9 cellular contexts compared by ENCODE assay signal in genomic region chr6:33787336-33787953, GRCh38. TPM values are rescaled to one million over a fixed set of nuclear protein-coding genes. Genes with fewer than 3 reads are reported as not detected.
DNase-seq lines count a peak whose midpoint lies in the region; ATAC-seq and TF ChIP-seq lines count a peak whose summit lies in the region.
"Had no signal": no experiment of that assay in that cellular context is flagged by ENCODE, and none has a peak within 500 bp of the region (broad histone marks: within the 10 kb centered on the region; RNA-seq: fewer than 3 reads in every experiment).

No MANE protein-coding gene starts in this region.

- H3K4me2 ChIP-seq in skeletal muscle satellite cell (ENCODE audit: low read length), result peak overlapping the region; percentile 86

- H3K9me3 ChIP-seq in SK-N-MC (ENCODE audit: low read depth, low read length) (no peaks in the 10 kb centered on the region), skeletal muscle satellite cell (replicated peaks; ENCODE audit: low read length) (no peaks in the 10 kb centered on the region)

- peak overlapping the region; percentile 79 for H3K4me3 ChIP-seq in GM12875 (ENCODE audit: low read depth, low read length)
- peak overlapping the region; percentile 92 for H3K4me3 ChIP-seq in SK-N-MC
- H3K4me3 ChIP-seq in fibroblast of mammary gland (ENCODE audit: control insufficient read depth, low read depth, low read length), result peak overlapping the region; percentile 64
- H3K4me3 ChIP-seq in skeletal muscle satellite cell (ENCODE audit: low read length), result peak overlapping the region; percentile 82

- no peak overlapping the region for H3K27ac ChIP-seq in SK-N-MC

- H3K36me3 ChIP-seq in SK-N-MC (ENCODE audit: insufficient read depth, low read length) (peaks cover 35% of the 10 kb centered on the region), skeletal muscle satellite cell (ENCODE audit: insufficient read depth, low read length) (peaks cover 32% of the 10 kb centered on the region)

- no peak for TF ChIP-seq CTCF in GM12875 (IDR thresholded peaks at IDR 0.05; ENCODE audit: borderline replicate concordance, insufficient read depth, low read depth, low read length)
- TF ChIP-seq CTCF in fibroblast of mammary gland (conservative IDR thresholded peaks at IDR 0.05; ENCODE audit: control insufficient read depth, insufficient read depth, low read depth, low read length), result no peak

- peak overlapping the region; percentile 87 for H3K9ac ChIP-seq in SK-N-MC (ENCODE audit: insufficient read length)
- peak overlapping the region; percentile 99 for H3K9ac ChIP-seq in skeletal muscle satellite cell (ENCODE audit: low read depth, low read length)

- DNase-seq in SK-N-MC (ENCODE audit: low read depth, low spot score) (no peak), fibroblast of mammary gland (ENCODE audit: low read depth) (peak; percentile 72), HEK293T (ENCODE audit: extremely low spot score) (no peak), medulla oblongata (ENCODE audit: extremely low spot score) (no peak)

- POLR2A ChIA-PET in HEK293T (lab: Yijun Ruan, JAX), result interaction anchor here (0.7 to 2.6 kb wide), 4 partner anchors 9 to 76 kb away, joined by 3 to 13 read pairs (median 8); partner anchors contain the start of gene UQCC2

- CTCF ChIA-PET in HEK293T (lab: Yijun Ruan, JAX), result interaction anchor here (0.7 to 1.5 kb wide), 2 partner anchors 15 to 16 kb away, joined by 3 read pairs; no protein-coding TSS in a partner anchor

- H3K4me1 ChIP-seq in skeletal muscle satellite cell (ENCODE audit: control insufficient read depth, insufficient read depth, low read length), result peaks cover 44% of the 10 kb centered on the region

- H3K27me3 ChIP-seq in skeletal muscle satellite cell (ENCODE audit: control insufficient read depth, insufficient read depth, low read length), result peaks cover 9% of the 10 kb centered on the region

- no peak for ATAC-seq in GM18498 (IDR thresholded peaks at IDR 0.05; ENCODE audit: unreplicated experiment)
- no peak for ATAC-seq in HG03175 (IDR thresholded peaks at IDR 0.05; ENCODE audit: unreplicated experiment)

TF ChIP-seq in HEK293T, 16 proteins besides CTCF, POLR2A, EP300 and RAD21:
- TF ChIP-seq ARNT (IDR thresholded peaks at IDR 0.05) (no peak), FOXA1 (IDR thresholded peaks at IDR 0.05) (no peak)
- TF ChIP-seq, protein P1, sequence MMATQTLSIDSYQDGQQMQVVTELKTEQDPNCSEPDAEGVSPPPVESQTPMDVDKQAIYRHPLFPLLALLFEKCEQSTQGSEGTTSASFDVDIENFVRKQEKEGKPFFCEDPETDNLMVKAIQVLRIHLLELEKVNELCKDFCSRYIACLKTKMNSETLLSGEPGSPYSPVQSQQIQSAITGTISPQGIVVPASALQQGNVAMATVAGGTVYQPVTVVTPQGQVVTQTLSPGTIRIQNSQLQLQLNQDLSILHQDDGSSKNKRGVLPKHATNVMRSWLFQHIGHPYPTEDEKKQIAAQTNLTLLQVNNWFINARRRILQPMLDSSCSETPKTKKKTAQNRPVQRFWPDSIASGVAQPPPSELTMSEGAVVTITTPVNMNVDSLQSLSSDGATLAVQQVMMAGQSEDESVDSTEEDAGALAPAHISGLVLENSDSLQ (IDR thresholded peaks at IDR 0.05), result no peak
TF ChIP-seq in HEK293T: peak in this region for 0.

RNA-seq across cellular contexts. Expression of gene LEMD2, which starts 1.5 kb away (rescaled TPM):
- total RNA-seq in skeletal muscle satellite cell (2012; rRNA removed), result 20.3 TPM in 2 replicates

RNA-seq across cellular contexts. Expression of gene MLN, which starts 16.4 kb away (rescaled TPM):
- total RNA-seq in skeletal muscle satellite cell (2012; rRNA removed), result not detected in 2 replicates
- total RNA-seq: T-helper 2 cell treated with Interferon-gamma antibody and Interleukin-4, amounts not matched to agents 100 ng/mL and 5 ng/mL, for 36 hours had no signal

RNA-seq across cellular contexts. Expression of gene IP6K3, which starts 40.7 kb away (rescaled TPM):
- total RNA-seq in skeletal muscle satellite cell (2012; rRNA removed), result 0.51 and 2.6 TPM in 2 replicates
- total RNA-seq: T-helper 2 cell treated with Interferon-gamma antibody and Interleukin-4, amounts not matched to agents 100 ng/mL and 5 ng/mL, for 36 hours had no signal
